38 cellular contexts compared by ENCODE assay signal in the genomic region with DNA sequence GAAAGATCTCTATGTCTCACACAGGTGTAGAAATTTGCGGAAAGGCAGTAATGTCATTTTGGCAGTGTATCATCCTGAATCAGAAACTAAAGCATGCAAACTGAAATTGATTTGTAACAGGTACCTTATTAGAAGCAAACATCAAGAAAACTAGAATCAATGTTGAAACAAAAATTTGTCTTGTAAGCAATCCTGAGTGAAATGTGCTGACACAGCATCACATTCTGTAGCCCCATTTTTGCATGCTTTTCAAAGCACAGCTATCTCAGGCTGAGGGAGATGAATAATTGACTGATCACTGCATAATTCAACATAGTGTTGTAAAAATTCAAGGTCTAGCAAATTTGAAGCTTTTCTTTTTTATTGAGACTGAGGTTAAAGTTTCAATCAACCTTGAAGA.
"Had no signal": no experiment of that assay in that cellular context is flagged by ENCODE, and none has a peak within 500 bp of the region (broad histone marks: within the 10 kb centered on the region; RNA-seq: fewer than 3 reads in every experiment).

No MANE protein-coding gene starts in this region.

- H3K36me3 ChIP-seq: ascending aorta, cardiac muscle cell had no signal

- H3K27me3 ChIP-seq: ascending aorta, cardiac muscle cell had no signal

- H3K36me3 Mint-ChIP-seq: activated CD4-positive, alpha-beta memory T cell treated with anti-CD3 and anti-CD28 coated beads for 36 hours; activated naive CD4-positive, alpha-beta T cell treated with anti-CD3 and anti-CD28 coated beads, Interleukin-2, amount 10 ng/mL, durations not matched to agents 7 days and 5 days; activated naive CD4-positive, alpha-beta T cell treated with anti-CD3 and anti-CD28 coated beads, Interleukin-2, amount 50 U/mL, for 24 hours; activated naive CD8-positive, alpha-beta T cell; activated naive CD8-positive, alpha-beta T cell treated with anti-CD3 and anti-CD28 coated beads, Interleukin-2, amount 10 ng/mL, durations not matched to agents 7 days and 5 days; brain had no signal

- FAIRE-seq: bronchial epithelial cell, TTC549 had no signal

- DNase-seq: activated B cell treated with CpG ODN at 0.5 μM for 24 hours; activated CD4-positive, alpha-beta memory T cell treated with anti-CD3 and anti-CD28 coated beads for 36 hours; activated CD4-positive, alpha-beta T cell treated with anti-CD3 and anti-CD28 coated beads for 4 hours; activated CD4-positive, alpha-beta T cell treated with anti-CD3 and anti-CD28 coated beads, Interleukin-2, amount 10 ng/mL, durations not matched to agents 24 days and 14 days; activated CD4-positive, alpha-beta T cell treated with anti-CD3 and anti-CD28 coated beads, Interleukin-2, amount 50 U/mL, for 1 hour; activated CD4-positive, alpha-beta T cell treated with anti-CD3 and anti-CD28 coated beads, Interleukin-2, amount 50 U/mL, for 4 hours; activated CD4-positive, CD25-positive, alpha-beta regulatory T cell treated with anti-CD3 and anti-CD28 coated beads, Interleukin-2, amount 50 U/mL, for 72 hours; activated CD8-positive, alpha-beta memory T cell treated with anti-CD3 and anti-CD28 coated beads, Interleukin-2, amount 50 U/mL, for 4 hours; activated CD8-positive, alpha-beta T cell treated with anti-CD3 and anti-CD28 coated beads for 36 hours; activated gamma-delta T cell; activated naive CD4-positive, alpha-beta T cell treated with anti-CD3 and anti-CD28 coated beads, Interleukin-2, amount 10 ng/mL, durations not matched to agents 7 days and 5 days; activated naive CD4-positive, alpha-beta T cell treated with Interleukin-2 at 50 U/mL for 16 hours; activated naive CD8-positive, alpha-beta T cell treated with anti-CD3 and anti-CD28 coated beads, Interleukin-2, amount 10 ng/mL, durations not matched to agents 7 days and 5 days; activated naive CD8-positive, alpha-beta T cell treated with anti-CD3 and anti-CD28 coated beads, Interleukin-2, amount 50 U/mL, for 24 hours; activated T-cell treated with anti-CD3 and anti-CD28 coated beads for 4 hours; activated T-cell treated with anti-CD3 and anti-CD28 coated beads, Interleukin-2, amount 50 U/mL, for 1 hour; activated T-cell treated with anti-CD3 and anti-CD28 coated beads, Interleukin-2, amount 50 U/mL, for 4 hours; activated T-cell treated with anti-CD3 and anti-CD28 coated beads, Interleukin-2, amount 50 U/mL, for 72 hours; amygdala; anterior cingulate cortex; caudate nucleus; cerebellar nuclear complex; T-helper 1 cell; T-helper 2 cell; T-helper 9 cell had no signal

- H3K4me1 Mint-ChIP-seq: activated B cell treated with CpG ODN at 0.5 μM for 24 hours; activated CD4-positive, alpha-beta T cell treated with anti-CD3 and anti-CD28 coated beads, Interleukin-2, amount 10 ng/mL, durations not matched to agents 24 days and 14 days; activated naive CD4-positive, alpha-beta T cell treated with anti-CD3 and anti-CD28 coated beads, Interleukin-2, amount 10 ng/mL, durations not matched to agents 7 days and 5 days; activated naive CD4-positive, alpha-beta T cell treated with anti-CD3 and anti-CD28 coated beads, Interleukin-2, amount 50 U/mL, for 24 hours; activated naive CD8-positive, alpha-beta T cell treated with anti-CD3 and anti-CD28 coated beads, Interleukin-2, amount 10 ng/mL, durations not matched to agents 7 days and 5 days; activated naive CD8-positive, alpha-beta T cell treated with anti-CD3 and anti-CD28 coated beads, Interleukin-2, amount 50 U/mL, for 24 hours; activated T-helper 17 cell treated with anti-CD3 and anti-CD28 coated beads, Interleukin-2, amount 50 U/mL, for 72 hours; brain; central memory CD8-positive, alpha-beta T cell had no signal

- H3K9me3 ChIP-seq: ascending aorta had no signal

- H3K27ac Mint-ChIP-seq: activated B cell treated with CpG ODN at 0.5 μM for 24 hours; activated CD4-positive, alpha-beta memory T cell treated with anti-CD3 and anti-CD28 coated beads for 36 hours; activated CD4-positive, alpha-beta T cell treated with anti-CD3 and anti-CD28 coated beads, Interleukin-2, amount 10 ng/mL, durations not matched to agents 24 days and 14 days; activated CD8-positive, alpha-beta T cell treated with anti-CD3 and anti-CD28 coated beads for 36 hours; activated naive CD4-positive, alpha-beta T cell treated with anti-CD3 and anti-CD28 coated beads, Interleukin-2, amount 10 ng/mL, durations not matched to agents 7 days and 5 days; activated naive CD4-positive, alpha-beta T cell treated with anti-CD3 and anti-CD28 coated beads, Interleukin-2, amount 50 U/mL, for 24 hours; activated naive CD8-positive, alpha-beta T cell; activated naive CD8-positive, alpha-beta T cell treated with anti-CD3 and anti-CD28 coated beads, Interleukin-2, amount 10 ng/mL, durations not matched to agents 7 days and 5 days; activated naive CD8-positive, alpha-beta T cell treated with anti-CD3 and anti-CD28 coated beads, Interleukin-2, amount 50 U/mL, for 24 hours; activated T-cell treated with anti-CD3 and anti-CD28 coated beads, Interleukin-2, amount 50 U/mL, for 72 hours; activated T-helper 1 cell treated with anti-CD3 and anti-CD28 coated beads, Interleukin-12 subunit alpha, Interleukin-12 subunit beta, Interleukin-2, Interleukin-4 antibody, amounts not matched to agents 30 ng/mL and 10 ng/mL and 1 ng/mL, durations not matched to agents 14 hours and 24 hours and 36 hours; activated T-helper 17 cell treated with anti-CD3 and anti-CD28 coated beads, Interleukin-2, amount 50 U/mL, for 72 hours; brain; T-helper 1 cell treated with Interleukin-12 subunit alpha and Interleukin-12 subunit beta and Interleukin-4 antibody, amounts not matched to agents 30 μg/mL and 1 μg/mL, for 36 hours; T-helper 2 cell treated with Interferon-gamma antibody and Interleukin-4, amounts not matched to agents 5 μg/mL and 100 μg/mL, for 36 hours had no signal

- H3K4me3 ChIP-seq: ascending aorta, cardiac muscle cell had no signal

- H3K4me1 ChIP-seq: ascending aorta had no signal

- ATAC-seq: activated CD8-positive, alpha-beta T cell treated with anti-CD3 and anti-CD28 coated beads for 36 hours; activated naive CD8-positive, alpha-beta T cell treated with anti-CD3 and anti-CD28 coated beads, Interleukin-2, amount 50 U/mL, for 24 hours; activated T-cell treated with anti-CD3 and anti-CD28 coated beads, Interleukin-2, amount 50 U/mL, for 4 hours; activated T-cell treated with anti-CD3 and anti-CD28 coated beads, Interleukin-2, amount 50 U/mL, for 72 hours; activated T-helper 17 cell treated with anti-CD3 and anti-CD28 coated beads, Interleukin-2, amount 50 U/mL, for 72 hours had no signal

- H3K9me3 Mint-ChIP-seq: activated CD4-positive, alpha-beta memory T cell treated with anti-CD3 and anti-CD28 coated beads for 36 hours; activated CD4-positive, alpha-beta T cell treated with anti-CD3 and anti-CD28 coated beads, Interleukin-2, amount 10 ng/mL, durations not matched to agents 24 days and 14 days; activated CD8-positive, alpha-beta T cell treated with anti-CD3 and anti-CD28 coated beads for 36 hours; activated naive CD4-positive, alpha-beta T cell treated with anti-CD3 and anti-CD28 coated beads, Interleukin-2, amount 10 ng/mL, durations not matched to agents 7 days and 5 days; activated naive CD4-positive, alpha-beta T cell treated with anti-CD3 and anti-CD28 coated beads, Interleukin-2, amount 50 U/mL, for 24 hours; activated naive CD8-positive, alpha-beta T cell treated with anti-CD3 and anti-CD28 coated beads, Interleukin-2, amount 10 ng/mL, durations not matched to agents 7 days and 5 days; activated naive CD8-positive, alpha-beta T cell treated with anti-CD3 and anti-CD28 coated beads, Interleukin-2, amount 50 U/mL, for 24 hours; activated T-cell treated with anti-CD3 and anti-CD28 coated beads, Interleukin-2, amount 50 U/mL, for 4 hours; activated T-cell treated with anti-CD3 and anti-CD28 coated beads, Interleukin-2, amount 50 U/mL, for 72 hours; activated T-helper 1 cell treated with anti-CD3 and anti-CD28 coated beads, Interleukin-12 subunit alpha, Interleukin-12 subunit beta, Interleukin-2, Interleukin-4 antibody, amounts not matched to agents 30 ng/mL and 10 ng/mL and 1 ng/mL, durations not matched to agents 14 hours and 24 hours and 36 hours; brain; central memory CD8-positive, alpha-beta T cell; T-helper 1 cell treated with Interleukin-12 subunit alpha and Interleukin-12 subunit beta and Interleukin-4 antibody, amounts not matched to agents 30 μg/mL and 1 μg/mL, for 36 hours; T-helper 2 cell treated with Interferon-gamma antibody and Interleukin-4, amounts not matched to agents 5 μg/mL and 100 μg/mL, for 36 hours had no signal

- H3K4me3 Mint-ChIP-seq: activated B cell treated with CpG ODN at 0.5 μM for 24 hours; activated CD4-positive, alpha-beta memory T cell treated with anti-CD3 and anti-CD28 coated beads for 36 hours; activated CD4-positive, alpha-beta T cell treated with anti-CD3 and anti-CD28 coated beads, Interleukin-2, amount 10 ng/mL, durations not matched to agents 24 days and 14 days; activated CD8-positive, alpha-beta T cell treated with anti-CD3 and anti-CD28 coated beads for 36 hours; activated naive CD4-positive, alpha-beta T cell treated with anti-CD3 and anti-CD28 coated beads, Interleukin-2, amount 10 ng/mL, durations not matched to agents 7 days and 5 days; activated naive CD4-positive, alpha-beta T cell treated with anti-CD3 and anti-CD28 coated beads, Interleukin-2, amount 50 U/mL, for 24 hours; activated naive CD8-positive, alpha-beta T cell; activated naive CD8-positive, alpha-beta T cell treated with anti-CD3 and anti-CD28 coated beads, Interleukin-2, amount 10 ng/mL, durations not matched to agents 7 days and 5 days; activated naive CD8-positive, alpha-beta T cell treated with anti-CD3 and anti-CD28 coated beads, Interleukin-2, amount 50 U/mL, for 24 hours; activated T-cell treated with anti-CD3 and anti-CD28 coated beads, Interleukin-2, amount 50 U/mL, for 4 hours; activated T-cell treated with anti-CD3 and anti-CD28 coated beads, Interleukin-2, amount 50 U/mL, for 72 hours; activated T-helper 1 cell treated with anti-CD3 and anti-CD28 coated beads, Interleukin-12 subunit alpha, Interleukin-12 subunit beta, Interleukin-2, Interleukin-4 antibody, amounts not matched to agents 30 ng/mL and 10 ng/mL and 1 ng/mL, durations not matched to agents 14 hours and 24 hours and 36 hours; activated T-helper 17 cell treated with anti-CD3 and anti-CD28 coated beads, Interleukin-2, amount 50 U/mL, for 72 hours; brain; central memory CD8-positive, alpha-beta T cell; T-helper 1 cell treated with Interleukin-12 subunit alpha and Interleukin-12 subunit beta and Interleukin-4 antibody, amounts not matched to agents 30 μg/mL and 1 μg/mL, for 36 hours; T-helper 2 cell treated with Interferon-gamma antibody and Interleukin-4, amounts not matched to agents 5 μg/mL and 100 μg/mL, for 36 hours had no signal

- H3K27ac ChIP-seq: ascending aorta, cardiac muscle cell, VCaP had no signal
